ENCODE assay signal across 1 cellular context in the genomic region with DNA sequence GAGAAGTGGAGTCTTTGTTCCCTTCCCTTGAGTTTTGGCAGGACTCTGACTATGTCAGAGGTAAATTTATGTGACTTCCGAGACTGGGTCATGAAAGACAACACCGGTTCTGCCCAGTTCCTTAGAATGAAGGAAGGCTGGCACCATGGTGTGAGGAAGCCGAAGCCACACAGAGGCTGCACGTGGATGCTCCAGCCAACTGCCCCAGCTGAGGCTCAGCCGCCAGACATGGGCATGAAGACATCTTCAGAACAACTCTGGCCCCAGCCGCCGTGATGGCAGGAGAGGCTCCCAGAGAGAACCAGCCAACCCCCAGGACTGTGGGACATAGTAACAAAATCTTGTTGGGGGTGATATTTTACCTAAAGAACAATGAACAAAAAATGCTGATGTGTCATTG.
TF ChIP-seq lines count a peak whose summit lies in the region.

No MANE protein-coding gene starts in this region.

TF ChIP-seq in H1, 55 proteins besides CTCF, POLR2A, EP300 and RAD21:
- no peak for TF ChIP-seq KDM4A (IDR thresholded peaks at IDR 0.05; ENCODE audit: low read depth, low read length, severe bottlenecking)
- TF ChIP-seq BRCA1 (IDR thresholded peaks at IDR 0.05; ENCODE audit: low read depth, low read length), result no peak
TF ChIP-seq in H1: peak in this region for 0.
